ENCODE assay signal across 17 cellular contexts in genomic region chr17:27322690-27323508, GRCh38. TPM values are rescaled to one million over a fixed set of nuclear protein-coding genes. Genes with fewer than 3 reads are reported as not detected.
A peak's percentile ranks its signal among the peaks of the same experiment; 100 is the strongest.
DNase-seq lines count a peak whose midpoint lies in the region; ATAC-seq and TF ChIP-seq lines count a peak whose summit lies in the region.
"Had no signal": no experiment of that assay in that cellular context is flagged by ENCODE, and none has a peak within 500 bp of the region (broad histone marks: within the 10 kb centered on the region; RNA-seq: fewer than 3 reads in every experiment).

No MANE protein-coding gene starts in this region.

- ATAC-seq in lung (ENCODE audit: insufficient read depth, low FRiP score), result no peak
- no peak for ATAC-seq in GM19023 (IDR thresholded peaks at IDR 0.05; ENCODE audit: unreplicated experiment)

- no peaks in the 10 kb centered on the region for H3K9me3 ChIP-seq in lung (ENCODE audit: control insufficient read depth in 2 of 2, insufficient read depth in 1 of 2, low read length in 1 of 2)
- H3K9me3 ChIP-seq in transverse colon, result no peaks in the 10 kb centered on the region

- H3K27ac ChIP-seq in lung (ENCODE audit: low read depth in 1 of 2, low read length in 1 of 2) (peak overlapping the region; percentile 58 to 61), transverse colon (peak overlapping the region; percentile 39 to 77 (median 60))
- H3K27ac ChIP-seq: SK-N-MC had no signal

- H3K4me3 ChIP-seq in lung (no peak overlapping the region), transverse colon (no peak overlapping the region)
- H3K4me3 ChIP-seq: SK-N-MC had no signal

- TF ChIP-seq CTCF in chondrocyte (IDR thresholded peaks at IDR 0.05) (no peak), lung (IDR thresholded peaks at IDR 0.05; ENCODE audit: control extremely low read depth, extremely low read depth) (no peak), transverse colon (IDR thresholded peaks at IDR 0.05) (no peak)

- no peak for TF ChIP-seq EP300 in transverse colon (IDR thresholded peaks at IDR 0.05; ENCODE audit: low read depth)

- H3K4me3 Mint-ChIP-seq in T-helper 1 cell treated with Interleukin-12 subunit alpha and Interleukin-12 subunit beta and Interleukin-4 antibody, amounts not matched to agents 30 μg/mL and 1 μg/mL, for 36 hours, result no peak overlapping the region
- no peak overlapping the region for H3K4me3 Mint-ChIP-seq in chondrocyte (ENCODE audit: unreplicated experiment)
- H3K4me3 Mint-ChIP-seq: activated CD4-positive, alpha-beta memory T cell treated with anti-CD3 and anti-CD28 coated beads, Interleukin-2, amount 10 ng/mL, durations not matched to agents 7 days and 5 days; neural crest cell had no signal

- H3K4me1 ChIP-seq in lung (ENCODE audit: control insufficient read depth in 2 of 2, insufficient read depth in 2 of 2, low read length in 2 of 2) (peaks cover 16 to 17% of the 10 kb centered on the region in 2 donors), transverse colon (peaks cover 17 to 40% (median 32%) of the 10 kb centered on the region in 4 donors)

- H3K27me3 Mint-ChIP-seq in T-helper 1 cell treated with Interleukin-12 subunit alpha and Interleukin-12 subunit beta and Interleukin-4 antibody, amounts not matched to agents 30 μg/mL and 1 μg/mL, for 36 hours (ENCODE audit: low read depth), result no peaks in the 10 kb centered on the region
- no peaks in the 10 kb centered on the region for H3K27me3 Mint-ChIP-seq in chondrocyte (ENCODE audit: low read depth)
- H3K27me3 Mint-ChIP-seq: activated CD4-positive, alpha-beta memory T cell treated with anti-CD3 and anti-CD28 coated beads, Interleukin-2, amount 10 ng/mL, durations not matched to agents 7 days and 5 days had no signal

- in situ Hi-C loops in transverse colon (cut with MboI; ENCODE audit: low pct_ligation_motif_present in 1 of 4, low pct_unique_long_range_greater_than_20kb in 1 of 4, low sequenced_read_pairs in 3 of 4), result no loop called here

- intact Hi-C loops in transverse colon (cut with DNase I; ENCODE audit: low total_unique reads), result no loop called here

- no peaks in the 10 kb centered on the region for H3K4me1 Mint-ChIP-seq in T-helper 1 cell treated with Interleukin-12 subunit alpha and Interleukin-12 subunit beta and Interleukin-4 antibody, amounts not matched to agents 30 μg/mL and 1 μg/mL, for 36 hours (ENCODE audit: low read depth)
- H3K4me1 Mint-ChIP-seq in chondrocyte (ENCODE audit: low read depth), result peaks cover 17% of the 10 kb centered on the region
- H3K4me1 Mint-ChIP-seq: activated CD4-positive, alpha-beta memory T cell treated with anti-CD3 and anti-CD28 coated beads, Interleukin-2, amount 10 ng/mL, durations not matched to agents 7 days and 5 days had no signal

- peak overlapping the region; percentile 9 for H3K27ac Mint-ChIP-seq in T-helper 1 cell treated with Interleukin-12 subunit alpha and Interleukin-12 subunit beta and Interleukin-4 antibody, amounts not matched to agents 30 μg/mL and 1 μg/mL, for 36 hours
- peak overlapping the region; percentile 8 for H3K27ac Mint-ChIP-seq in chondrocyte (ENCODE audit: unreplicated experiment)
- H3K27ac Mint-ChIP-seq: activated CD4-positive, alpha-beta memory T cell treated with anti-CD3 and anti-CD28 coated beads, Interleukin-2, amount 10 ng/mL, durations not matched to agents 7 days and 5 days had no signal

- peaks cover 11% of the 10 kb centered on the region for H3K36me3 Mint-ChIP-seq in T-helper 1 cell treated with Interleukin-12 subunit alpha and Interleukin-12 subunit beta and Interleukin-4 antibody, amounts not matched to agents 30 μg/mL and 1 μg/mL, for 36 hours (ENCODE audit: low read depth)
- peaks cover 7% of the 10 kb centered on the region for H3K36me3 Mint-ChIP-seq in chondrocyte (ENCODE audit: low read depth)

- peaks cover 3 to 9% of the 10 kb centered on the region in 2 donors for H3K36me3 ChIP-seq in lung (ENCODE audit: control insufficient read depth in 2 of 2, insufficient read depth in 2 of 2, low read length in 2 of 2)
- H3K36me3 ChIP-seq in transverse colon, result no peaks in the 10 kb centered on the region

- H3K9me3 Mint-ChIP-seq in T-helper 1 cell treated with Interleukin-12 subunit alpha and Interleukin-12 subunit beta and Interleukin-4 antibody, amounts not matched to agents 30 μg/mL and 1 μg/mL, for 36 hours, result no peaks in the 10 kb centered on the region
- H3K9me3 Mint-ChIP-seq in chondrocyte (ENCODE audit: low read depth), result no peaks in the 10 kb centered on the region
- H3K9me3 Mint-ChIP-seq: activated CD4-positive, alpha-beta memory T cell treated with anti-CD3 and anti-CD28 coated beads, Interleukin-2, amount 10 ng/mL, durations not matched to agents 7 days and 5 days; neural crest cell had no signal

- TF ChIP-seq POLR2A in transverse colon (IDR thresholded peaks at IDR 0.05), result no peak

- WGBS in lung, 2 donors, result 63 to 81% methylated on average over 4 of the region's 4 CpGs
- WGBS in transverse colon (ENCODE audit: low coverage in 1 of 2), 2 donors, result 55 to 63% methylated on average over 4 of the region's 4 CpGs

- DNase-seq in T-helper 1 cell (no peak), chondrocyte (ENCODE audit: low spot score) (no peak), lung (ENCODE audit: low spot score) (no peak), transverse colon (no peak)
- no peak for DNase-seq in stimulated activated CD4-positive, alpha-beta T cell treated with anti-CD3 and anti-CD28 coated beads, Interleukin-12 subunit alpha, Interleukin-12 subunit beta, amount 100 ng/mL, for 4 hours
- DNase-seq in activated CD4-positive, CD25-positive, alpha-beta regulatory T cell treated with anti-CD3 and anti-CD28 coated beads, Interleukin-2, amount 50 U/mL, for 72 hours, result no peak
- DNase-seq: activated CD4-positive, alpha-beta memory T cell treated with anti-CD3 and anti-CD28 coated beads, Interleukin-2, amount 10 ng/mL, durations not matched to agents 7 days and 5 days; activated effector memory CD4-positive, alpha-beta T cell treated with Interleukin-2 at 50 U/mL for 16 hours; anterior cingulate cortex; cortex of kidney; hypothalamus; NCI-H1417 treated with DMSO at 0.1 percent for 48 hours; NCI-H345 had no signal

- H3K27me3 ChIP-seq in lung (ENCODE audit: control insufficient read depth, insufficient read depth) (no peaks in the 10 kb centered on the region), transverse colon (no peaks in the 10 kb centered on the region)

RNA-seq across cellular contexts. Expression of gene WSB1, which starts 29.0 kb away (rescaled TPM):
- total RNA-seq in chondrocyte, result 110 to 218 TPM (median 205 TPM) in 3 replicates
- total RNA-seq in lung, result 100 to 1,000 TPM; 318 to 748 TPM
- polyA plus RNA-seq in lung, result 100 to 1,000 TPM; 181 to 218 TPM
- total RNA-seq in transverse colon, result 100 to 1,000 TPM in 3 of 4 donors, 10 to 100 TPM in 1; 90.4 to 335 (median 261) TPM
